Comparison of ENCODE assay signal across 8 cellular contexts in genomic region chr19:16628183-16628983, GRCh38. TPM values are rescaled to one million over a fixed set of nuclear protein-coding genes. Genes with fewer than 3 reads are reported as not detected.
DNase-seq lines count a peak whose midpoint lies in the region; ATAC-seq lines count a peak whose summit lies in the region.

Gene MED26, minus strand, starts transcription at chr19:16628204. Its CDS starts 261 bp downstream, at chr19:16627943.

- ATAC-seq in GM19043 (IDR thresholded peaks at IDR 0.05; ENCODE audit: low read depth, unreplicated experiment) (peak; percentile 79), HG03354 (IDR thresholded peaks at IDR 0.05; ENCODE audit: poor library complexity, severe bottlenecking, unreplicated experiment) (peak; percentile 85)

- DNase-seq in AML-193 (lab: John Stamatoyannopoulos, UW) (peak; percentile 75 to 98), NCI-H446 treated with DMSO at 0.1 percent for 48 hours (lab: John Stamatoyannopoulos, UW) (peak; percentile 94), cerebellum (ENCODE audit: low spot score) (peak; percentile 99), kidney glomerular epithelial cell (lab: John Stamatoyannopoulos, UW) (peak; percentile 85)
- peak; percentile 95 for DNase-seq in activated CD4-positive, alpha-beta T cell treated with anti-CD3 and anti-CD28 coated beads for 1 hour
- DNase-seq in stimulated activated CD4-positive, alpha-beta T cell treated with anti-CD3 and anti-CD28 coated beads, Interleukin-15, amount 100 ng/mL, for 48 hours (ENCODE audit: low read depth in 2 of 2), result peak; percentile 89 to 96

RNA-seq across cellular contexts. Expression of gene MED26, which starts in this region (rescaled TPM):
- 5.3 TPM for total RNA-seq in cerebellum

Comparison
In these comparisons a context has a peak if more than half of its experiments do, and no peak if none do; other contexts are left out.
1. Peak in every context shown above with its lines: DNase-seq and ATAC-seq.